In the genomic region with DNA sequence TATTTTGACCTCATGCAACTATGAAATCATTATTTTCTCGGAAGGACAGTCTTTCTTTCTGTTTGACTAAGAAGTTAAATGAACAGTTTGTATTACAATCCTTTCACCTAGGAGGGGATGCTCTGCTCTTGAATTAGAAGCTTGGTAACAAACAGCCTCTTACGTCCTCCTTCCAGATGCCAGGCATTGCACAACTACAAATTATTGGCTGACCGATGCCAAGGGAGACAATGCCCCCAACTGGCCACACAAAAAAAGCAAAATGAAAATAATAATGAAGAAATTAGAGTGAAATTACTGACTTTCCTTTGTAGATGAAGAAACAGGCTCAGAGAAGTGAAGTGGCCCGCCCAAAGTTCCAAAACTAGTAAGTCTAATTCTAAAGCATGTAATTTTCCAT, we compare ENCODE assay signal across 9 cellular contexts.
DNase-seq lines count a peak whose midpoint lies in the region; ATAC-seq and TF ChIP-seq lines count a peak whose summit lies in the region.
"Had no signal": no experiment of that assay in that cellular context is flagged by ENCODE, and none has a peak within 500 bp of the region (broad histone marks: within the 10 kb centered on the region; RNA-seq: fewer than 3 reads in every experiment).

No MANE protein-coding gene starts in this region.

- H3K9me3 Mint-ChIP-seq in natural killer cell, result no peaks in the 10 kb centered on the region

- no peak overlapping the region for H3K4me3 Mint-ChIP-seq in natural killer cell

- H3K9me2 ChIP-seq in Karpas-422 (replicated peaks; ENCODE audit: insufficient read depth, low read length), result no peaks in the 10 kb centered on the region

- H3K9ac ChIP-seq in Karpas-422 (ENCODE audit: low read length), result no peak overlapping the region
- no peak overlapping the region for H3K9ac ChIP-seq in smooth muscle cell (ENCODE audit: low read depth)

- no peaks in the 10 kb centered on the region for H3F3A ChIP-seq in smooth muscle cell (ENCODE audit: low read depth)

- intact Hi-C loops in Panc1 (cut with micrococcal nuclease; ENCODE audit: unreplicated experiment), result no loop called here
- intact Hi-C loops in natural killer cell (cut with micrococcal nuclease), result no loop called here

- BruUV-seq in Panc1 (replicated peaks; lab: Mats Ljungman, UMichigan), result no TSS peak

- CTCF ChIA-PET in Panc1 (lab: Charles Lee), result no interaction called here

- H3K4me2 ChIP-seq in Karpas-422 (ENCODE audit: low read depth, low read length, poor library complexity, severe bottlenecking) (no peak overlapping the region), smooth muscle cell (no peak overlapping the region)

- H3K4me3 ChIP-seq in Karpas-422 (ENCODE audit: low read length), result no peak overlapping the region
- H3K4me3 ChIP-seq in Panc1 (ENCODE audit: low read depth in 2 of 2, low read length in 2 of 2), result no peak overlapping the region
- H3K4me3 ChIP-seq in smooth muscle cell, result no peak overlapping the region

- H3K79me2 ChIP-seq in Karpas-422 (ENCODE audit: low read length) (no peaks in the 10 kb centered on the region), smooth muscle cell (ENCODE audit: low read depth) (no peaks in the 10 kb centered on the region)

- H3K9me3 ChIP-seq in Karpas-422 (ENCODE audit: low read length) (no peaks in the 10 kb centered on the region), Panc1 (ENCODE audit: control insufficient read depth, insufficient read depth, low read depth, low read length) (no peaks in the 10 kb centered on the region), smooth muscle cell (replicated peaks; ENCODE audit: low read depth) (no peaks in the 10 kb centered on the region)

- peak; percentile 46 for TF ChIP-seq CTCF in Panc1 (IDR thresholded peaks at IDR 0.05)
- TF ChIP-seq CTCF in foreskin keratinocyte (conservative IDR thresholded peaks at IDR 0.05), result peak; percentile 61
- TF ChIP-seq CTCF in smooth muscle cell (IDR thresholded peaks at IDR 0.05; ENCODE audit: borderline replicate concordance, insufficient read depth, poor library complexity, severe bottlenecking), result peak; percentile 56
- TF ChIP-seq CTCF in natural killer cell (IDR thresholded peaks at IDR 0.05), result no peak

- in situ Hi-C loops in Panc1 (cut with HindIII; ENCODE audit: low pct_unique_long_range_greater_than_20kb, low sequenced_read_pairs), result no loop called here

- H2AFZ ChIP-seq in Karpas-422 (ENCODE audit: low read length), result no peak overlapping the region
- no peak overlapping the region for H2AFZ ChIP-seq in smooth muscle cell (ENCODE audit: low read depth)

- H3K36me3 Mint-ChIP-seq in natural killer cell, result no peaks in the 10 kb centered on the region

- ATAC-seq in Panc1 (no peak), foreskin keratinocyte (no peak), HG03135 (IDR thresholded peaks at IDR 0.05; ENCODE audit: unreplicated experiment) (no peak), natural killer cell (no peak)

- WGBS in smooth muscle cell (ENCODE audit: low lambda C conversion rate), result 61% methylated on average over 4 of the region's 4 CpGs

- peaks cover 10 to 20% of the 10 kb centered on the region in 2 donors for H3K27me3 Mint-ChIP-seq in natural killer cell (ENCODE audit: low read depth in 2 of 2)

- H3K4me1 Mint-ChIP-seq in natural killer cell, result no peaks in the 10 kb centered on the region

- H3K27ac ChIP-seq in Karpas-422 (ENCODE audit: low read length), result no peak overlapping the region
- no peak overlapping the region for H3K27ac ChIP-seq in Panc1 (ENCODE audit: low read length)
- H3K27ac ChIP-seq in foreskin keratinocyte, result no peak overlapping the region
- H3K27ac ChIP-seq in smooth muscle cell (ENCODE audit: low read depth), result no peak overlapping the region

- POLR2A ChIA-PET in Panc1 (lab: Charles Lee), result no interaction called here

- H3K27me3 ChIP-seq in Karpas-422 (ENCODE audit: low read length) (no peaks in the 10 kb centered on the region), Panc1 (ENCODE audit: control insufficient read depth, insufficient read depth, low read length) (no peaks in the 10 kb centered on the region), foreskin keratinocyte (no peaks in the 10 kb centered on the region), smooth muscle cell (ENCODE audit: low read depth) (peaks cover 13% of the 10 kb centered on the region)

- DNase-seq in Karpas-422 (peak; percentile 56), Panc1 (ENCODE audit: low read depth, low spot score) (no peak), foreskin keratinocyte (no peak), smooth muscle cell (lab: John Stamatoyannopoulos, UW; ENCODE audit: unreplicated experiment) (no peak), natural killer cell (no peak), 8988T (no peak), NCI-H2029 (lab: John Stamatoyannopoulos, UW) (no peak)
- DNase-seq: activated CD4-positive, CD25-positive, alpha-beta regulatory T cell had no signal

- H4K20me1 ChIP-seq in Karpas-422 (ENCODE audit: insufficient read depth, low read depth, low read length) (no peaks in the 10 kb centered on the region), smooth muscle cell (ENCODE audit: low read depth) (no peaks in the 10 kb centered on the region)

- H3K27ac Mint-ChIP-seq in natural killer cell, result no peak overlapping the region

- H3K4me1 ChIP-seq in Karpas-422 (ENCODE audit: low read length) (no peaks in the 10 kb centered on the region), Panc1 (ENCODE audit: control insufficient read depth, insufficient read depth, low read length) (no peaks in the 10 kb centered on the region), foreskin keratinocyte (no peaks in the 10 kb centered on the region), smooth muscle cell (ENCODE audit: low read depth) (no peaks in the 10 kb centered on the region)

- H3K36me3 ChIP-seq in Karpas-422 (ENCODE audit: insufficient read depth, low read length) (no peaks in the 10 kb centered on the region), Panc1 (ENCODE audit: control insufficient read depth, insufficient read depth, low read length) (no peaks in the 10 kb centered on the region), smooth muscle cell (ENCODE audit: low read depth) (no peaks in the 10 kb centered on the region)
